In genomic region chr10:44310762-44311562, GRCh38 we compare ENCODE assay signal across 8 cellular contexts.
DNase-seq lines count a peak whose midpoint lies in the region; ATAC-seq and TF ChIP-seq lines count a peak whose summit lies in the region.

No MANE protein-coding gene starts in this region.

- no peak overlapping the region for H3K27ac ChIP-seq in KMS-11

- H3K36me3 ChIP-seq in KMS-11 (ENCODE audit: insufficient read depth) = no peaks in the 10 kb centered on the region

- TF ChIP-seq CTCF in KMS-11 (conservative IDR thresholded peaks at IDR 0.05; ENCODE audit: low read depth, low read length) = peak; percentile 56

- peak; percentile 81 for ATAC-seq in GM21723 (IDR thresholded peaks at IDR 0.05; ENCODE audit: unreplicated experiment)

- DNase-seq in EL = peak; percentile 82
- peak; percentile 21 to 23 for DNase-seq in activated CD4-positive, alpha-beta T cell treated with anti-CD3 and anti-CD28 coated beads, Interleukin-2, amount 50 U/mL, for 4 hours
- DNase-seq in ecto neural progenitor cell (ENCODE audit: low spot score) = peak; percentile 93
- peak; percentile 91 for DNase-seq in medulla oblongata (ENCODE audit: extremely low spot score)
- peak; percentile 43 for DNase-seq in stimulated activated CD8-positive, alpha-beta memory T cell treated with anti-CD3 and anti-CD28 coated beads, Interleukin-12 subunit alpha, Interleukin-12 subunit beta, amount 100 ng/mL, for 1 hour (ENCODE audit: low read depth)
- DNase-seq in NCI-H128 (lab: John Stamatoyannopoulos, UW; ENCODE audit: unreplicated experiment) = no peak

- no peaks in the 10 kb centered on the region for H3K79me2 ChIP-seq in KMS-11 (ENCODE audit: insufficient read depth, low read depth)

- H2AFZ ChIP-seq in KMS-11 (ENCODE audit: low read depth) = peak overlapping the region; percentile 66

- H3K27me3 ChIP-seq in KMS-11 (ENCODE audit: insufficient read depth, low read depth) = no peaks in the 10 kb centered on the region

- peak overlapping the region; percentile 6; the same call in 1 of the 2 replicates for H3K9ac ChIP-seq in KMS-11

- no peak overlapping the region for H3K4me3 ChIP-seq in KMS-11 (IDR thresholded peaks at IDR 0.05; ENCODE audit: insufficient read depth, low read depth, low read length)

- H3K4me1 ChIP-seq in KMS-11 (ENCODE audit: low read depth, poor library complexity, severe bottlenecking) = peaks cover 4% of the 10 kb centered on the region

- H3K4me2 ChIP-seq in KMS-11 = peak overlapping the region; percentile 36

- H4K20me1 ChIP-seq in KMS-11 (ENCODE audit: insufficient read depth) = no peaks in the 10 kb centered on the region
